34 cellular contexts compared by ENCODE assay signal in the genomic region with DNA sequence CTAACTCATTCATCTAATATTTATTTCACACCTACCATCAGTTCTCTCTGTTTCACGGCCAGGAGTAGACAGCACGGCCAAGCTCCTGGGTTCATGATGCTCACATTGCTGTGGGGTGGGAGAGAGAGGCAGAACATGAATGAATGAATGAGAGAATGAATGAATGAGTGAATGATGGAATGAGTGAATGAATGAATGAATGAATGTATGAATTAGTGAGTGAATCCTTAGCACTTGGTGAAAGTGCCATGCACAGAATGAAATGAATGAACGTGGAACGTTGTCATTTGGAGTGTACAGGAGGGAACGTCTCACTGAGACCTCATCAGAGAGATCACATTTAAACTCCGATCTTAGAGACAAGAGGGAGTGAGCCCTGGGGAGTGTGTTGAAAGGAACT. TPM values are rescaled to one million over a fixed set of nuclear protein-coding genes. Genes with fewer than 3 reads are reported as not detected.
"Had no signal": no experiment of that assay in that cellular context is flagged by ENCODE, and none has a peak within 500 bp of the region (broad histone marks: within the 10 kb centered on the region; RNA-seq: fewer than 3 reads in every experiment).

No MANE protein-coding gene starts in this region.

- H3K9me3 ChIP-seq: ascending aorta, breast epithelium, esophagus muscularis mucosa, gastrocnemius medialis, heart left ventricle had no signal

- H3K27me3 Mint-ChIP-seq: dendritic cell treated with granulocyte-macrophage colony-stimulating factor and Interleukin-4, amounts not matched to agents 40 ng/mL and 50 ng/mL, for 4 days had no signal

- H3K9me3 Mint-ChIP-seq: activated B cell treated with CpG ODN at 0.5 μM for 24 hours; activated CD8-positive, alpha-beta T cell treated with anti-CD3 and anti-CD28 coated beads for 36 hours; activated naive CD4-positive, alpha-beta T cell treated with anti-CD3 and anti-CD28 coated beads, Interleukin-2, amount 50 U/mL, for 72 hours; activated naive CD8-positive, alpha-beta T cell treated with anti-CD3 and anti-CD28 coated beads, Interleukin-2, amount 10 ng/mL, durations not matched to agents 7 days and 5 days; activated T-helper 17 cell treated with anti-CD3 and anti-CD28 coated beads, Interleukin-2, amount 50 U/mL, for 72 hours; dendritic cell treated with granulocyte-macrophage colony-stimulating factor and Interleukin-4, amounts not matched to agents 40 ng/mL and 50 ng/mL, for 4 days; effector memory CD8-positive, alpha-beta T cell had no signal

- H3K27ac Mint-ChIP-seq: activated B cell treated with CpG ODN at 0.5 μM for 24 hours; activated CD8-positive, alpha-beta T cell treated with anti-CD3 and anti-CD28 coated beads for 36 hours; activated naive CD4-positive, alpha-beta T cell treated with anti-CD3 and anti-CD28 coated beads, Interleukin-2, amount 50 U/mL, for 72 hours; activated naive CD8-positive, alpha-beta T cell treated with anti-CD3 and anti-CD28 coated beads, Interleukin-2, amount 10 ng/mL, durations not matched to agents 7 days and 5 days; activated T-helper 17 cell treated with anti-CD3 and anti-CD28 coated beads, Interleukin-2, amount 50 U/mL, for 72 hours; brain; dendritic cell treated with granulocyte-macrophage colony-stimulating factor and Interleukin-4, amounts not matched to agents 40 ng/mL and 50 ng/mL, for 4 days; effector memory CD8-positive, alpha-beta T cell had no signal

- H3K4me3 ChIP-seq: ascending aorta, breast epithelium, cardiac muscle cell, coronary artery, esophagus muscularis mucosa, gastrocnemius medialis, heart left ventricle had no signal

- H3K4me1 ChIP-seq: ascending aorta, breast epithelium, esophagus muscularis mucosa, foreskin keratinocyte, gastrocnemius medialis had no signal

- H3K4me1 Mint-ChIP-seq: brain had no signal

- H3K4me3 Mint-ChIP-seq: activated B cell treated with CpG ODN at 0.5 μM for 24 hours; activated CD8-positive, alpha-beta T cell treated with anti-CD3 and anti-CD28 coated beads for 36 hours; activated naive CD8-positive, alpha-beta T cell treated with anti-CD3 and anti-CD28 coated beads, Interleukin-2, amount 10 ng/mL, durations not matched to agents 7 days and 5 days; activated T-helper 17 cell treated with anti-CD3 and anti-CD28 coated beads, Interleukin-2, amount 50 U/mL, for 72 hours; brain; dendritic cell treated with granulocyte-macrophage colony-stimulating factor and Interleukin-4, amounts not matched to agents 40 ng/mL and 50 ng/mL, for 4 days; effector memory CD8-positive, alpha-beta T cell had no signal

- ATAC-seq: activated CD4-positive, CD25-positive, alpha-beta regulatory T cell treated with anti-CD3 and anti-CD28 coated beads, Interleukin-2, amount 50 U/mL, for 24 hours; activated CD8-positive, alpha-beta T cell treated with anti-CD3 and anti-CD28 coated beads for 36 hours; activated naive CD4-positive, alpha-beta T cell treated with anti-CD3 and anti-CD28 coated beads, Interleukin-2, amount 50 U/mL, for 72 hours; activated T-cell treated with anti-CD3 and anti-CD28 coated beads, Interleukin-2, amount 50 U/mL, for 4 hours; activated T-helper 17 cell treated with anti-CD3 and anti-CD28 coated beads, Interleukin-2, amount 50 U/mL, for 72 hours; effector memory CD8-positive, alpha-beta T cell; foreskin keratinocyte; gastrocnemius medialis; heart left ventricle had no signal

- H3K36me3 ChIP-seq: ascending aorta, breast epithelium, cardiac muscle cell, esophagus muscularis mucosa, gastrocnemius medialis, heart left ventricle, WERI-Rb-1 had no signal

- H3K27ac ChIP-seq: ascending aorta, breast epithelium, cardiac muscle cell, coronary artery, esophagus muscularis mucosa, foreskin keratinocyte, gastrocnemius medialis, heart left ventricle, WERI-Rb-1 had no signal

- DNase-seq: activated B cell treated with CpG ODN at 0.5 μM for 24 hours; activated CD4-positive, alpha-beta T cell treated with anti-CD3 and anti-CD28 coated beads for 48 hours; activated CD4-positive, alpha-beta T cell treated with anti-CD3 and anti-CD28 coated beads, Interleukin-2, amount 50 U/mL, for 1 hour; activated CD4-positive, alpha-beta T cell treated with anti-CD3 and anti-CD28 coated beads, Interleukin-2, amount 50 U/mL, for 48 hours; activated CD8-positive, alpha-beta memory T cell treated with anti-CD3 and anti-CD28 coated beads for 24 hours; activated CD8-positive, alpha-beta T cell treated with anti-CD3 and anti-CD28 coated beads for 36 hours; activated effector memory CD4-positive, alpha-beta T cell treated with Interleukin-2 at 50 U/mL for 16 hours; activated gamma-delta T cell treated with Interleukin-2 at 50 U/mL for 16 hours; activated naive CD4-positive, alpha-beta T cell treated with Interleukin-2 at 50 U/mL for 16 hours; activated naive CD8-positive, alpha-beta T cell treated with anti-CD3 and anti-CD28 coated beads, Interleukin-2, amount 10 ng/mL, durations not matched to agents 7 days and 5 days; activated T-cell treated with anti-CD3 and anti-CD28 coated beads, Interleukin-2, amount 50 U/mL, for 4 hours; central memory CD4-positive, alpha-beta T cell; effector CD4-positive, alpha-beta T cell; effector memory CD8-positive, alpha-beta T cell; erythroblast; foreskin keratinocyte; gastrocnemius medialis; glutamatergic neuron; heart left ventricle; T1000; WERI-Rb-1 had no signal

- H3K27me3 ChIP-seq: ascending aorta, cardiac muscle cell, foreskin keratinocyte, gastrocnemius medialis had no signal

- H3K36me3 Mint-ChIP-seq: activated naive CD4-positive, alpha-beta T cell treated with anti-CD3 and anti-CD28 coated beads, Interleukin-2, amount 50 U/mL, for 72 hours; activated naive CD8-positive, alpha-beta T cell treated with anti-CD3 and anti-CD28 coated beads, Interleukin-2, amount 10 ng/mL, durations not matched to agents 7 days and 5 days; brain had no signal

RNA-seq across cellular contexts. Expression of a gene that starts 11.9 kb away (rescaled TPM):
- total RNA-seq: activated B cell treated with CpG ODN at 0.5 μM for 24 hours; activated CD8-positive, alpha-beta T cell treated with anti-CD3 and anti-CD28 coated beads for 36 hours; activated naive CD8-positive, alpha-beta T cell treated with anti-CD3 and anti-CD28 coated beads, Interleukin-2, amount 10 ng/mL, durations not matched to agents 7 days and 5 days; activated T-cell treated with anti-CD3 and anti-CD28 coated beads, Interleukin-2, amount 50 U/mL, for 4 hours; activated T-helper 17 cell treated with anti-CD3 and anti-CD28 coated beads, Interleukin-2, amount 50 U/mL, for 72 hours; ascending aorta; cardiac muscle cell; cerebellum; esophagus muscularis mucosa; foreskin keratinocyte; gastrocnemius medialis; T-helper 1 cell treated with Interleukin-12 subunit alpha and Interleukin-12 subunit beta and Interleukin-4 antibody, amounts not matched to agents 30 ng/mL and 1 ng/mL, for 36 hours; T-helper 2 cell treated with Interferon-gamma antibody and Interleukin-4, amounts not matched to agents 100 ng/mL and 5 ng/mL, for 36 hours had no signal
- polyA plus RNA-seq: cardiac muscle cell, foreskin keratinocyte had no signal

RNA-seq across cellular contexts. Expression of a gene that starts 21.9 kb away (rescaled TPM):
- total RNA-seq: activated B cell treated with CpG ODN at 0.5 μM for 24 hours; activated CD8-positive, alpha-beta T cell treated with anti-CD3 and anti-CD28 coated beads for 36 hours; activated naive CD4-positive, alpha-beta T cell treated with anti-CD3 and anti-CD28 coated beads, Interleukin-2, amount 50 U/mL, for 72 hours; activated naive CD8-positive, alpha-beta T cell treated with anti-CD3 and anti-CD28 coated beads, Interleukin-2, amount 10 ng/mL, durations not matched to agents 7 days and 5 days; activated T-cell treated with anti-CD3 and anti-CD28 coated beads, Interleukin-2, amount 50 U/mL, for 4 hours; activated T-helper 17 cell treated with anti-CD3 and anti-CD28 coated beads, Interleukin-2, amount 50 U/mL, for 72 hours; ascending aorta; breast epithelium; cardiac muscle cell; cerebellum; esophagus muscularis mucosa; foreskin keratinocyte; gastrocnemius medialis; T-helper 1 cell treated with Interleukin-12 subunit alpha and Interleukin-12 subunit beta and Interleukin-4 antibody, amounts not matched to agents 30 ng/mL and 1 ng/mL, for 36 hours; T-helper 2 cell treated with Interferon-gamma antibody and Interleukin-4, amounts not matched to agents 100 ng/mL and 5 ng/mL, for 36 hours had no signal
- polyA plus RNA-seq: cardiac muscle cell, foreskin keratinocyte, heart left ventricle had no signal

RNA-seq across cellular contexts. Expression of a gene that starts 24.8 kb away (rescaled TPM):
- total RNA-seq: activated B cell treated with CpG ODN at 0.5 μM for 24 hours; activated T-helper 17 cell treated with anti-CD3 and anti-CD28 coated beads, Interleukin-2, amount 50 U/mL, for 72 hours; ascending aorta; cardiac muscle cell; cerebellum; esophagus muscularis mucosa; foreskin keratinocyte; T-helper 1 cell treated with Interleukin-12 subunit alpha and Interleukin-12 subunit beta and Interleukin-4 antibody, amounts not matched to agents 30 ng/mL and 1 ng/mL, for 36 hours; T-helper 2 cell treated with Interferon-gamma antibody and Interleukin-4, amounts not matched to agents 100 ng/mL and 5 ng/mL, for 36 hours had no signal
- polyA plus RNA-seq: cardiac muscle cell, foreskin keratinocyte, heart left ventricle had no signal

RNA-seq across cellular contexts. Expression of a gene that starts 41.0 kb away (rescaled TPM):
- total RNA-seq: activated B cell treated with CpG ODN at 0.5 μM for 24 hours; activated T-helper 17 cell treated with anti-CD3 and anti-CD28 coated beads, Interleukin-2, amount 50 U/mL, for 72 hours; ascending aorta; breast epithelium; cardiac muscle cell; cerebellum; esophagus muscularis mucosa; foreskin keratinocyte; gastrocnemius medialis; T-helper 1 cell treated with Interleukin-12 subunit alpha and Interleukin-12 subunit beta and Interleukin-4 antibody, amounts not matched to agents 30 ng/mL and 1 ng/mL, for 36 hours; T-helper 2 cell treated with Interferon-gamma antibody and Interleukin-4, amounts not matched to agents 100 ng/mL and 5 ng/mL, for 36 hours had no signal
- polyA plus RNA-seq: cardiac muscle cell, foreskin keratinocyte, heart left ventricle had no signal

RNA-seq across cellular contexts. Expression of a gene that starts 53.2 kb away (rescaled TPM):
- total RNA-seq: activated B cell treated with CpG ODN at 0.5 μM for 24 hours; activated CD8-positive, alpha-beta T cell treated with anti-CD3 and anti-CD28 coated beads for 36 hours; activated T-helper 17 cell treated with anti-CD3 and anti-CD28 coated beads, Interleukin-2, amount 50 U/mL, for 72 hours; ascending aorta; breast epithelium; cardiac muscle cell; cerebellum; esophagus muscularis mucosa; foreskin keratinocyte; gastrocnemius medialis; T-helper 1 cell treated with Interleukin-12 subunit alpha and Interleukin-12 subunit beta and Interleukin-4 antibody, amounts not matched to agents 30 ng/mL and 1 ng/mL, for 36 hours had no signal
- polyA plus RNA-seq: cardiac muscle cell, foreskin keratinocyte, heart left ventricle had no signal
